Comparison of ENCODE assay signal across 19 cellular contexts in genomic region chr2:99692785-99693184, GRCh38.
DNase-seq lines count a peak whose midpoint lies in the region; ATAC-seq, FAIRE-seq and TF ChIP-seq lines count a peak whose summit lies in the region.
"Had no signal": no experiment of that assay in that cellular context is flagged by ENCODE, and none has a peak within 500 bp of the region (broad histone marks: within the 10 kb centered on the region; RNA-seq: fewer than 3 reads in every experiment).

No MANE protein-coding gene starts in this region.

- no peaks in the 10 kb centered on the region for H3K9me3 Mint-ChIP-seq in osteocyte (ENCODE audit: unreplicated experiment)
- H3K9me3 Mint-ChIP-seq in T-helper 2 cell treated with Interferon-gamma antibody and Interleukin-4, amounts not matched to agents 5 μg/mL and 100 μg/mL, for 36 hours = no peaks in the 10 kb centered on the region
- H3K9me3 Mint-ChIP-seq: CD8-positive, alpha-beta T cell; effector memory CD8-positive, alpha-beta T cell had no signal

- H3K9ac ChIP-seq in K562 (ENCODE audit: insufficient read depth in 1 of 2, low read depth in 2 of 2, low read length in 2 of 2) = no peak overlapping the region

- H3K27ac ChIP-seq in K562 (ENCODE audit: extremely low read depth, low read depth, low read length) = no peak overlapping the region

- TF ChIP-seq POLR2A in K562 (conservative IDR thresholded peaks at IDR 0.05) = no peak

- no peaks in the 10 kb centered on the region for H3K79me2 ChIP-seq in K562 (ENCODE audit: control insufficient read depth, insufficient read depth, low read length)

- WGBS in K562 (ENCODE audit: insufficient coverage, low coverage, missing lambda C conversion rate) = 0% methylated on average over 1 of the region's 1 CpG

- in situ Hi-C loops in K562 (cut with MboI) = no loop called here

- ATAC-seq in K562 = peak; percentile 57
- ATAC-seq: CD8-positive, alpha-beta T cell; effector memory CD8-positive, alpha-beta T cell; T-helper 17 cell had no signal

- no peak overlapping the region for H3K4me3 ChIP-seq in K562
- H3K4me3 ChIP-seq: lung had no signal

- H3K4me1 Mint-ChIP-seq in osteocyte (ENCODE audit: unreplicated experiment) = peaks cover 32% of the 10 kb centered on the region
- no peaks in the 10 kb centered on the region for H3K4me1 Mint-ChIP-seq in T-helper 2 cell treated with Interferon-gamma antibody and Interleukin-4, amounts not matched to agents 5 μg/mL and 100 μg/mL, for 36 hours (ENCODE audit: low read depth)

- no peak overlapping the region for H3K4me2 ChIP-seq in K562 (ENCODE audit: insufficient read depth, low read length)

- TF ChIP-seq CTCF in K562 (IDR thresholded peaks at IDR 0.05 in 2 of 3, conservative IDR thresholded peaks at IDR 0.05 in 1 of 3; ENCODE audit: insufficient read depth in 2 of 3, low read depth in 1 of 3, low read length in 3 of 3) (0 out of 6 replicates have a peak, but pooled peaks have one; percentile 13 to 21 (median 15)), osteocyte (IDR thresholded peaks at IDR 0.05) (no peak)

- peaks cover 8 to 33% of the 10 kb centered on the region in 2 experiments for H3K27me3 ChIP-seq in K562 (ENCODE audit: control insufficient read depth in 2 of 2, insufficient read depth in 2 of 2, low read length in 2 of 2)

- CTCF ChIA-PET in K562 (lab: Yijun Ruan, JAX; ENCODE audit: low intra/inter-chr PET ratio) = no interaction called here

- FAIRE-seq in K562 (lab: Jason Lieb, UNC) = no peak
- FAIRE-seq: A204.1, bronchial epithelial cell had no signal

- TF ChIP-seq RAD21 in Ishikawa (IDR thresholded peaks at IDR 0.05; ENCODE audit: low read depth) (peak; percentile 74), K562 (CRISPR knock-in tag; conservative IDR thresholded peaks at IDR 0.05 in 1 of 2, IDR thresholded peaks at IDR 0.05 in 1 of 2) (peak in 1 of 2 experiments; percentile 65; a peak in 2 of 4 replicates)

- intact Hi-C loops in K562 (cut with micrococcal nuclease) = loop anchor here (5.0 kb wide), 1 partner anchor 135 kb away; no protein-coding TSS in a partner anchor

- DNase-seq in NCI-H187 treated with DMSO at 0.1 percent for 48 hours (lab: John Stamatoyannopoulos, UW) (peak; percentile 18), NCI-H187 (lab: John Stamatoyannopoulos, UW) (no peak), K562 (ENCODE audit: extremely low read depth in 1 of 4, low spot score in 3 of 4) (peak in 1 of 4 experiments; percentile 28), osteocyte (ENCODE audit: extremely low spot score, unreplicated experiment) (no peak), GOT3 (lab: John Stamatoyannopoulos, UW) (no peak)
- no peak for DNase-seq in NK-92 treated with Interleukin-12 subunit alpha and Interleukin-12 subunit beta, amount 100 ng/mL, for 24 hours (lab: John Stamatoyannopoulos, UW)
- DNase-seq in T-helper 2 cell treated with Interferon-gamma antibody and Interleukin-4, amounts not matched to agents 5 μg/mL and 100 μg/mL, for 36 hours (ENCODE audit: low spot score) = no peak
- DNase-seq: activated naive CD4-positive, alpha-beta T cell treated with anti-CD3 and anti-CD28 coated beads, Interleukin-2, amount 50 U/mL, for 16 hours; CD8-positive, alpha-beta T cell; effector memory CD8-positive, alpha-beta T cell; foreskin fibroblast; NCI-H2227 treated with DMSO at 0.1 percent for 48 hours; stimulated activated CD4-positive, alpha-beta T cell treated with anti-CD3 and anti-CD28 coated beads, Interleukin-4, amount 100 ng/mL, for 24 hours; T-helper 17 cell; trophoblast cell had no signal

- no peaks in the 10 kb centered on the region for H3K9me1 ChIP-seq in K562 (ENCODE audit: control insufficient read depth, insufficient read depth, low read length)

- H2AFZ ChIP-seq in K562 (ENCODE audit: low read depth, low read length) = no peak overlapping the region

- no peak overlapping the region for H3K4me3 Mint-ChIP-seq in osteocyte (ENCODE audit: unreplicated experiment)
- no peak overlapping the region for H3K4me3 Mint-ChIP-seq in T-helper 2 cell treated with Interferon-gamma antibody and Interleukin-4, amounts not matched to agents 5 μg/mL and 100 μg/mL, for 36 hours
- H3K4me3 Mint-ChIP-seq: CD8-positive, alpha-beta T cell; effector memory CD8-positive, alpha-beta T cell; T-helper 17 cell had no signal

- H3K27ac Mint-ChIP-seq in osteocyte (ENCODE audit: unreplicated experiment) = peak overlapping the region; percentile 59
- H3K27ac Mint-ChIP-seq in T-helper 2 cell treated with Interferon-gamma antibody and Interleukin-4, amounts not matched to agents 5 μg/mL and 100 μg/mL, for 36 hours = no peak overlapping the region
- H3K27ac Mint-ChIP-seq: CD8-positive, alpha-beta T cell; effector memory CD8-positive, alpha-beta T cell; T-helper 17 cell had no signal

- H3K4me1 ChIP-seq in K562 (replicated peaks in 1 of 2; ENCODE audit: control insufficient read depth in 2 of 2, insufficient read depth in 2 of 2, low read length in 2 of 2) = no peaks in the 10 kb centered on the region

- POLR2A ChIA-PET in K562 (lab: Yijun Ruan, JAX) = interaction anchor here (0.6 kb wide), 1 partner anchor 11 kb away, joined by 3 read pairs; no protein-coding TSS in a partner anchor

- no TSS peak for BruUV-seq in K562 (replicated peaks; lab: Mats Ljungman, UMichigan)

- H3K36me3 Mint-ChIP-seq in osteocyte (ENCODE audit: unreplicated experiment) = peaks cover 39% of the 10 kb centered on the region
- no peaks in the 10 kb centered on the region for H3K36me3 Mint-ChIP-seq in T-helper 2 cell treated with Interferon-gamma antibody and Interleukin-4, amounts not matched to agents 5 μg/mL and 100 μg/mL, for 36 hours (ENCODE audit: low read depth)
- H3K36me3 Mint-ChIP-seq: CD8-positive, alpha-beta T cell had no signal

- H3K36me3 ChIP-seq in K562 (ENCODE audit: control insufficient read depth, insufficient read depth, low read length) = no peaks in the 10 kb centered on the region

- no peaks in the 10 kb centered on the region for H3K9me3 ChIP-seq in K562 (replicated peaks; ENCODE audit: control insufficient read depth, insufficient read depth, low read depth, low read length)

- H3K27me3 Mint-ChIP-seq in osteocyte (ENCODE audit: unreplicated experiment) = no peaks in the 10 kb centered on the region
- peaks cover 2% of the 10 kb centered on the region for H3K27me3 Mint-ChIP-seq in T-helper 2 cell treated with Interferon-gamma antibody and Interleukin-4, amounts not matched to agents 5 μg/mL and 100 μg/mL, for 36 hours (ENCODE audit: low read depth)
- H3K27me3 Mint-ChIP-seq: T-helper 17 cell had no signal

- no peaks in the 10 kb centered on the region for H4K20me1 ChIP-seq in K562 (replicated peaks; ENCODE audit: control insufficient read depth, insufficient read depth, low read length)

- TF ChIP-seq EP300 in Ishikawa (IDR thresholded peaks at IDR 0.05; ENCODE audit: borderline replicate concordance) = no peak
- TF ChIP-seq EP300 in K562 (IDR thresholded peaks at IDR 0.05; ENCODE audit: low read length) = no peak

TF ChIP-seq in Ishikawa, 13 proteins besides CTCF, POLR2A, EP300 and RAD21 (continues in another document):
- TF ChIP-seq REST (IDR thresholded peaks at IDR 0.05; ENCODE audit: low read depth) = no peak
- no peak for TF ChIP-seq CREB1 (IDR thresholded peaks at IDR 0.05; ENCODE audit: low read depth)

TF ChIP-seq in K562, 482 proteins besides CTCF, POLR2A, EP300 and RAD21:
- peak; percentile 39 for TF ChIP-seq CTCFL (IDR thresholded peaks at IDR 0.05; ENCODE audit: borderline replicate concordance, insufficient read depth, low read depth, low read length, poor library complexity, severe bottlenecking)
- TF ChIP-seq CBFA2T3 (IDR thresholded peaks at IDR 0.05) = no peak
